ENCODE assay signal across 10 cellular contexts in the genomic region with DNA sequence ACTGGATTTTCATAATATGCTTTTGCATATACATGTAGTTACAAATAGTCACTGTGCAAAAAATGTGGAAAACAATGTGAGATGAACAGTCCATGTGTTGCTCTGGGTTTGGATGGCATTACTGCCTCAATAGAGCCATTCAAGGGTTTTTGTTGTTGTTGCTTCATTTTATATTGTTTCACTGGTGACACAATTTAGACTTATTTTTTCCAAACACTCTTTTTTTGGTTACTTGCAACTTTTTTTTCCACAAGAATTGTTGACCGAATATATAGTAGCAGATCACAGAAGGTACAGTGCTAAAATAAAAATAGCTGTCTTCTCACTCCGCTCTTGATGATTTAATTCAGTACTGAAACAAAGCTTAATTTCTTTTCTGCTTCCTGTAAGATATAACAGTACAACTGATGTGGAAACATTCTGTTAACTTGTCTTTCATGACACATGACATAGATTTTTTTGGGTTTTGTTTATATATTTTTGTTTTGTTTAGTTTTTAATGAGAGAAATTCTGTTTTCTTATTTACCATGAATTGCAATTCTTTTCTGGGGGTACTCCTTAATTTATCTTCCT.
DNase-seq lines count a peak whose midpoint lies in the region; ATAC-seq and TF ChIP-seq lines count a peak whose summit lies in the region.
"Had no signal": no experiment of that assay in that cellular context is flagged by ENCODE, and none has a peak within 500 bp of the region (broad histone marks: within the 10 kb centered on the region; RNA-seq: fewer than 3 reads in every experiment).

No MANE protein-coding gene starts in this region.

- 0 out of 2 replicates have a peak, but pooled peaks cover 2% of the 10 kb centered on the region for H3K9me2 ChIP-seq in OCI-LY1 (ENCODE audit: low read depth, low read length)

- no peaks in the 10 kb centered on the region for H3K9me3 ChIP-seq in OCI-LY1 (ENCODE audit: low read length)
- H3K9me3 ChIP-seq in effector memory CD4-positive, alpha-beta T cell (ENCODE audit: control insufficient read depth, low read length) = no peaks in the 10 kb centered on the region

- CTCF ChIA-PET in GM10248 (lab: Yijun Ruan, JAX) = interaction anchor here (1.0 kb wide), 1 partner anchor 13 kb away, joined by 3 read pairs; no protein-coding TSS in a partner anchor

- DNase-seq in GM10248 (ENCODE audit: extremely low spot score) = peak; percentile 12
- DNase-seq in effector memory CD4-positive, alpha-beta T cell = no peak
- no peak for DNase-seq in activated CD4-positive, alpha-beta T cell treated with anti-CD3 and anti-CD28 coated beads for 1 hour
- DNase-seq in T1000 (lab: John Stamatoyannopoulos, UW) = no peak
- DNase-seq in left ventricle myocardium superior = no peak
- DNase-seq: ACHN, NCI-H187 treated with DMSO at 0.1 percent for 48 hours had no signal

- POLR2A ChIA-PET in GM10248 (lab: Yijun Ruan, JAX) = no interaction called here

- H3K9ac ChIP-seq in OCI-LY1 (ENCODE audit: low read length) = 0 out of 2 replicates have a peak overlapping the region, but pooled peaks have one; percentile 10

- peak overlapping the region; percentile 60 for H3K27ac ChIP-seq in OCI-LY1 (ENCODE audit: low read depth, low read length, poor library complexity, severe bottlenecking)
- no peak overlapping the region for H3K27ac ChIP-seq in effector memory CD4-positive, alpha-beta T cell (ENCODE audit: insufficient read depth, low read length, poor library complexity, severe bottlenecking)

- no peaks in the 10 kb centered on the region; the same call in 1 of the 2 replicates for H3F3A ChIP-seq in OCI-LY1 (ENCODE audit: insufficient read depth, low read length)

- H3K27me3 ChIP-seq in OCI-LY1 (ENCODE audit: insufficient read depth, low read length) = no peaks in the 10 kb centered on the region
- no peaks in the 10 kb centered on the region for H3K27me3 ChIP-seq in effector memory CD4-positive, alpha-beta T cell (replicated peaks; ENCODE audit: control insufficient read depth, insufficient read depth, low read length, poor library complexity, severe bottlenecking)

- no peaks in the 10 kb centered on the region for H3K79me2 ChIP-seq in OCI-LY1 (ENCODE audit: insufficient read depth, low read length)

- 0 out of 2 replicates have a peak overlapping the region, but pooled peaks have one; percentile 8 for H3K4me2 ChIP-seq in OCI-LY1 (ENCODE audit: low read length)

- no peaks in the 10 kb centered on the region for H4K20me1 ChIP-seq in OCI-LY1 (ENCODE audit: insufficient read depth, low read length)

- TF ChIP-seq CTCF in GM10248 (IDR thresholded peaks at IDR 0.05; ENCODE audit: control extremely low read depth, extremely low read depth, low read depth, missing control alignments) (no peak), OCI-LY1 (IDR thresholded peaks at IDR 0.05; ENCODE audit: low read length) (no peak)

- no peak overlapping the region for H2AFZ ChIP-seq in OCI-LY1 (ENCODE audit: low read length)

- no peaks in the 10 kb centered on the region for H3K36me3 ChIP-seq in OCI-LY1 (ENCODE audit: insufficient read depth, low read length)
- H3K36me3 ChIP-seq in effector memory CD4-positive, alpha-beta T cell (ENCODE audit: control insufficient read depth, insufficient read depth, low read length) = no peaks in the 10 kb centered on the region

- H3K4me3 ChIP-seq in OCI-LY1 (ENCODE audit: low read depth, low read length, poor library complexity, severe bottlenecking) = no peak overlapping the region
- H3K4me3 ChIP-seq in effector memory CD4-positive, alpha-beta T cell (ENCODE audit: insufficient read depth, low read depth, low read length, poor library complexity, severe bottlenecking) = no peak overlapping the region

- H3K4me1 ChIP-seq in OCI-LY1 (ENCODE audit: insufficient read depth, low read length, severe bottlenecking) = peaks cover 21% of the 10 kb centered on the region
- no peaks in the 10 kb centered on the region for H3K4me1 ChIP-seq in effector memory CD4-positive, alpha-beta T cell (ENCODE audit: control insufficient read depth, insufficient read depth, low read length, poor library complexity, severe bottlenecking)

- intact Hi-C loops in left ventricle myocardium superior (cut with micrococcal nuclease) = no loop called here

- ATAC-seq in GM19452 (IDR thresholded peaks at IDR 0.05; ENCODE audit: unreplicated experiment) (peak; percentile 77), HG02970 (IDR thresholded peaks at IDR 0.05; ENCODE audit: low FRiP score, unreplicated experiment) (peak; percentile 88), left ventricle myocardium superior (no peak)
